Comparison of ENCODE assay signal across 17 cellular contexts in the genomic region with DNA sequence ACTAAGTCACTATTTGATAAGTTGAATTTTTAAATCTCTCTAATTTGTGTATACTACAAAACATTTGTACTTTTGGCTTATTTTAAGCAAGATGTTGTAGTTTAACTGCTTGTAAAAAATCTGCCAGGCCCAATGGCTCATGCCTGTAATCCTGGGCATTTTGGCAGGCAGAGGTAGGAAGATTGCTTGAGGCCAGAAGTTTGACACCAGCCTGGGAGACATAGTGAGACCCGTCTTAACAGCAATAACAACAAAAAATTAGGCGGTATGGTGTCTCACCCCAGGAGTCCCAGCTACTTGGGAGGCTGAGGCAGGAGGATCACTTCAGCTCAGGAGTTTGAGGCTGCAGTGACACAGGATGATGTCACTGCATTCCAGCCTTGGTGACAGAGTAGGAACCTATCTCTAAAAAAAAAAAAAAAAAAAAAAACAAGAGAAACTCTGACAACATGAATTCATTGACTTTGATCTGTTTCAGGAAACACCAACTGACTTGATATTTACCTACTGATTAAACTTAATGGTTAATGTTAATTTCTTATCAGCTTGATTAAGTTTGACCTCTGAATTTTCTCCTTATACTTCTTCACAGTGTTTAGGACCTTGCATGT. TPM values are rescaled to one million over a fixed set of nuclear protein-coding genes. Genes with fewer than 3 reads are reported as not detected.
DNase-seq lines count a peak whose midpoint lies in the region; TF ChIP-seq lines count a peak whose summit lies in the region.
"Had no signal": no experiment of that assay in that cellular context is flagged by ENCODE, and none has a peak within 500 bp of the region (broad histone marks: within the 10 kb centered on the region; RNA-seq: fewer than 3 reads in every experiment).

No MANE protein-coding gene starts in this region.

- H3K27ac ChIP-seq in 22Rv1 (peak overlapping the region; percentile 90), HUES48 (ENCODE audit: low read depth, low read length) (peak overlapping the region; percentile 63), mesendoderm (ENCODE audit: low read depth, low read length) (no peak overlapping the region)
- H3K27ac ChIP-seq: neutrophil, WERI-Rb-1 had no signal

- H3K4me3 ChIP-seq in HUES48 (ENCODE audit: low read depth, low read length) (no peak overlapping the region), mesendoderm (ENCODE audit: low read length) (no peak overlapping the region)
- H3K4me3 ChIP-seq: skin epidermis had no signal

- H3K36me3 Mint-ChIP-seq in chondrocyte (ENCODE audit: low read depth): no peaks in the 10 kb centered on the region
- H3K36me3 Mint-ChIP-seq: activated CD8-positive, alpha-beta memory T cell treated with anti-CD3 and anti-CD28 coated beads, Interleukin-2, amount 10 ng/mL, durations not matched to agents 7 days and 5 days had no signal

- peaks cover 5% of the 10 kb centered on the region for H3K9me3 Mint-ChIP-seq in chondrocyte (ENCODE audit: low read depth)
- H3K9me3 Mint-ChIP-seq: stimulated activated naive CD8-positive, alpha-beta T cell treated with anti-CD3 and anti-CD28 coated beads, Interleukin-15, amount 100 ng/mL, for 72 hours had no signal

- H3K27ac Mint-ChIP-seq in chondrocyte (ENCODE audit: unreplicated experiment): peak overlapping the region; percentile 97
- H3K27ac Mint-ChIP-seq: activated CD8-positive, alpha-beta memory T cell treated with anti-CD3 and anti-CD28 coated beads, Interleukin-2, amount 10 ng/mL, durations not matched to agents 7 days and 5 days; stimulated activated naive CD8-positive, alpha-beta T cell treated with anti-CD3 and anti-CD28 coated beads, Interleukin-15, amount 100 ng/mL, for 72 hours had no signal

- no peaks in the 10 kb centered on the region for H3K27me3 Mint-ChIP-seq in chondrocyte (ENCODE audit: low read depth)

- no peaks in the 10 kb centered on the region for H3K79me1 ChIP-seq in mesendoderm (ENCODE audit: low read length)

- no peak overlapping the region for H2AK5ac ChIP-seq in mesendoderm (ENCODE audit: low read length)

- no peak overlapping the region for H3K4me2 ChIP-seq in mesendoderm (ENCODE audit: low read length)

- H3K9ac ChIP-seq in HUES48 (ENCODE audit: low read depth, low read length): no peak overlapping the region
- no peak overlapping the region for H3K9ac ChIP-seq in mesendoderm (ENCODE audit: low read length)

- H3K4me1 ChIP-seq in HUES48 (ENCODE audit: control insufficient read depth, insufficient read depth, low read length) (peaks cover 23% of the 10 kb centered on the region), mesendoderm (ENCODE audit: control insufficient read depth, low read depth, low read length) (no peaks in the 10 kb centered on the region)

- no peak overlapping the region for H3K4me3 Mint-ChIP-seq in chondrocyte (ENCODE audit: unreplicated experiment)
- H3K4me3 Mint-ChIP-seq: activated CD8-positive, alpha-beta memory T cell treated with anti-CD3 and anti-CD28 coated beads, Interleukin-2, amount 10 ng/mL, durations not matched to agents 7 days and 5 days; stimulated activated naive CD8-positive, alpha-beta T cell treated with anti-CD3 and anti-CD28 coated beads, Interleukin-15, amount 100 ng/mL, for 72 hours had no signal

- no peak overlapping the region for H2BK15ac ChIP-seq in mesendoderm (replicated peaks; ENCODE audit: low read depth)

- H3K79me2 ChIP-seq in mesendoderm (ENCODE audit: control insufficient read depth, insufficient read depth, low read length): no peaks in the 10 kb centered on the region

- H3K4me1 Mint-ChIP-seq in chondrocyte (ENCODE audit: low read depth): peaks cover 52% of the 10 kb centered on the region
- H3K4me1 Mint-ChIP-seq: activated CD8-positive, alpha-beta memory T cell treated with anti-CD3 and anti-CD28 coated beads, Interleukin-2, amount 10 ng/mL, durations not matched to agents 7 days and 5 days had no signal

- H3K56ac ChIP-seq in mesendoderm (ENCODE audit: low read length): no peak overlapping the region

- no peak for DNase-seq in chondrocyte (ENCODE audit: low spot score)
- peak; percentile 54 for DNase-seq in mesendoderm
- DNase-seq in stimulated activated CD4-positive, alpha-beta T cell treated with anti-CD3 and anti-CD28 coated beads, Interleukin-1b, Interleukin-23, amount 100 ng/mL, for 48 hours: no peak
- DNase-seq in midbrain (lab: John Stamatoyannopoulos, UW): no peak
- no peak for DNase-seq in mucosa of gallbladder (ENCODE audit: low spot score)
- DNase-seq in NCI-H2196 treated with DMSO at 0.1 percent for 48 hours (lab: John Stamatoyannopoulos, UW; ENCODE audit: unreplicated experiment): no peak
- DNase-seq: activated CD8-positive, alpha-beta memory T cell treated with anti-CD3 and anti-CD28 coated beads, Interleukin-2, amount 10 ng/mL, durations not matched to agents 7 days and 5 days; activated naive CD4-positive, alpha-beta T cell; COR-L47; NCI-H345; stimulated activated naive CD8-positive, alpha-beta T cell treated with anti-CD3 and anti-CD28 coated beads, Interleukin-15, amount 100 ng/mL, for 72 hours; WERI-Rb-1 had no signal

- no peak overlapping the region for H3K18ac ChIP-seq in mesendoderm (ENCODE audit: low read length)

- WGBS in mesendoderm (ENCODE audit: extremely low coverage, insufficient coverage, low lambda C conversion rate): no CpG with 5 or more reads among the region's 2 CpGs

- H3K36me3 ChIP-seq in HUES48 (ENCODE audit: control insufficient read depth, insufficient read depth, low read length) (no peaks in the 10 kb centered on the region), mesendoderm (ENCODE audit: control insufficient read depth, insufficient read depth, low read length) (no peaks in the 10 kb centered on the region)
- H3K36me3 ChIP-seq: neutrophil, WERI-Rb-1 had no signal

- no peak overlapping the region for H2BK5ac ChIP-seq in mesendoderm (ENCODE audit: low read length)

- no peak overlapping the region for H4K5ac ChIP-seq in mesendoderm (ENCODE audit: low read length)

- no peaks in the 10 kb centered on the region for H3K9me3 ChIP-seq in HUES48 (ENCODE audit: control insufficient read depth, insufficient read depth, low read length)
- H3K9me3 ChIP-seq: neutrophil had no signal

- H4K8ac ChIP-seq in mesendoderm (ENCODE audit: low read depth, low read length): no peak overlapping the region

- H3K4ac ChIP-seq in mesendoderm (ENCODE audit: low read depth, low read length): no peak overlapping the region

- H2BK120ac ChIP-seq in mesendoderm (ENCODE audit: low read depth, low read length): no peak overlapping the region

- H3K27me3 ChIP-seq in HUES48 (ENCODE audit: control insufficient read depth, insufficient read depth, low read length) (no peaks in the 10 kb centered on the region), mesendoderm (ENCODE audit: insufficient read depth, low read length, poor library complexity) (no peaks in the 10 kb centered on the region)

- no peak overlapping the region for H3K23ac ChIP-seq in mesendoderm (ENCODE audit: low read length)

- TF ChIP-seq CTCF in 22Rv1 (IDR thresholded peaks at IDR 0.05): no peak
- no peak for TF ChIP-seq CTCF in chondrocyte (IDR thresholded peaks at IDR 0.05)

RNA-seq across cellular contexts. Expression of a gene that starts 8.9 kb away (rescaled TPM):
- 1.7 to 4.8 TPM (median 1.8 TPM) in 3 replicates for total RNA-seq in chondrocyte
- 8.6 TPM for polyA plus RNA-seq in mesendoderm (2013, experiment 1 of 2)
- polyA plus RNA-seq in mesendoderm (2013, experiment 2 of 2): 9.2 TPM
- 17.7 TPM for total RNA-seq in mucosa of gallbladder
- total RNA-seq: activated CD8-positive, alpha-beta memory T cell treated with anti-CD3 and anti-CD28 coated beads, Interleukin-2, amount 10 ng/mL, durations not matched to agents 7 days and 5 days had no signal
- polyA plus RNA-seq: AG04450 had no signal
